Comparison of ENCODE assay signal across 11 cellular contexts in the genomic region with DNA sequence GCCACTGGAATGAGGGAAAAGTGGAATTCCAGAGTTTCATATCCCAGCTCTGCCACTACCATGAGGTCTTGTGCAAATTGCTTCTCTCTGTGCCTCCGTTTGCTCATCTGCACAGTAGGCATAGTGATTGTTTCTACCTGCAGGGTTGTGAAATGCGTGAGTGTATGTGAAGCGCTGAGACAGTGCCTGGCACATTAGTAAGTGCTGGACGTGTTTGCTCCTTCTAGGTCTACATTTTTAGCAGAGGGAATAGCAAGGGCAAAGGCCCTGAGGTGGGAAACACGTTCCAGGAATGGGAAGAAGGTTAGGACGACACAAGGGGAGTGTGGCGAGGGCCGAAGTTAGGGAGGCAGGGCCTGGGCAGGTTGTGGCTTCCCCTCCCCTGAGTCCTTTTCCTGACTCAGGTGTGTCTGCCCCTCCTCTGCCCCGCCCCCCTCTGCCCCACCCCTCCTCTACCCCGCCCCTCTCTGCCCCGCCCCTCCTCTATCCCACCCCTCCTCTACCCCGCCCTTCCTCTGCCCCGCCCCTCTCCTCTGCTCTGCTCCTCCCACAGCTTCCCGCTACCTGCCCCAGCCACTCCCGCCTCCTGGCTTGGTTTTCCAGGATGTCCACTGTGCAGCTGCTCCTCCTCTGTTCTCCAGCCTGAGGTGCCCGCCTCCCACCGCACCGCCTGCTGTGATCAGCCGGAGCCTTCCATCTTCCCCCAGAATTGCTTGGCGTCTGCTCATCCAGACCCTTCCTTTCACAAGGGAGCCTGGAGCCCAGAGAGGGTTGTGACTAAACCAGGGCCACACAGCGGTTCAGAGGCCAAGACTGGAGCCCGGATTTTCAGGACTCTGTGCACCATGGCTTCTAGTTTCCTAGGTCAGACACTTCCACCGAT. TPM values are rescaled to one million over a fixed set of nuclear protein-coding genes. Genes with fewer than 3 reads are reported as not detected.
A peak's percentile ranks its signal among the peaks of the same experiment; 100 is the strongest.
DNase-seq lines count a peak whose midpoint lies in the region; ATAC-seq, FAIRE-seq and TF ChIP-seq lines count a peak whose summit lies in the region.
"Had no signal": no experiment of that assay in that cellular context is flagged by ENCODE, and none has a peak within 500 bp of the region (broad histone marks: within the 10 kb centered on the region; RNA-seq: fewer than 3 reads in every experiment).

No MANE protein-coding gene starts in this region.

- H3K9me3 Mint-ChIP-seq in nephron (peaks cover 4% of the 10 kb centered on the region), HFFc6 (peaks cover 5% of the 10 kb centered on the region)
- no peaks in the 10 kb centered on the region for H3K9me3 Mint-ChIP-seq in activated CD8-positive, alpha-beta T cell treated with anti-CD3 and anti-CD28 coated beads for 36 hours
- H3K9me3 Mint-ChIP-seq: activated CD4-positive, alpha-beta T cell treated with anti-CD3 and anti-CD28 coated beads, Interleukin-2, amount 10 ng/mL, durations not matched to agents 7 days and 5 days had no signal

- peaks cover 11% of the 10 kb centered on the region for H3K4me1 Mint-ChIP-seq in nephron
- peaks cover 21% of the 10 kb centered on the region for H3K4me1 Mint-ChIP-seq in activated CD8-positive, alpha-beta T cell treated with anti-CD3 and anti-CD28 coated beads for 36 hours (ENCODE audit: low read depth)
- peaks cover 12% of the 10 kb centered on the region; the same call in 1 of the 2 replicates for H3K4me1 Mint-ChIP-seq in HFFc6 (ENCODE audit: low read depth)

- POLR2A ChIA-PET in activated CD8-positive, alpha-beta T cell treated with anti-CD3 and anti-CD28 coated beads for 36 hours (lab: Charles Lee): no interaction called here

- H3K27me3 ChIP-seq in bronchial epithelial cell (ENCODE audit: control insufficient read depth, insufficient read depth, low read length): no peaks in the 10 kb centered on the region

- H3K4me3 Mint-ChIP-seq in nephron (no peak overlapping the region), HFFc6 (no peak overlapping the region)
- H3K4me3 Mint-ChIP-seq in activated CD8-positive, alpha-beta T cell treated with anti-CD3 and anti-CD28 coated beads for 36 hours: no peak overlapping the region
- H3K4me3 Mint-ChIP-seq: activated CD4-positive, alpha-beta T cell treated with anti-CD3 and anti-CD28 coated beads, Interleukin-2, amount 10 ng/mL, durations not matched to agents 7 days and 5 days had no signal

- DNase-seq in ELF-1 (ENCODE audit: low read depth, low spot score) (peak; percentile 91), NCI-H2171 treated with DMSO at 0.1 percent for 48 hours (lab: John Stamatoyannopoulos, UW) (peak; percentile 71), bronchial epithelial cell (ENCODE audit: low read depth) (peak; percentile 68), HFFc6 (no peak), SW 1271 (lab: John Stamatoyannopoulos, UW) (no peak)
- no peak for DNase-seq in activated CD8-positive, alpha-beta T cell treated with anti-CD3 and anti-CD28 coated beads for 36 hours
- DNase-seq: activated CD4-positive, alpha-beta T cell treated with anti-CD3 and anti-CD28 coated beads, Interleukin-2, amount 10 ng/mL, durations not matched to agents 7 days and 5 days; DND-41 had no signal

- TF ChIP-seq CTCF in bronchial epithelial cell (IDR thresholded peaks at IDR 0.05; ENCODE audit: insufficient read depth, low read length, severe bottlenecking) (no peak), nephron (IDR thresholded peaks at IDR 0.05; ENCODE audit: unreplicated experiment in 3 of 3) (no peak), HFFc6 (IDR thresholded peaks at IDR 0.05) (no peak)
- no peak for TF ChIP-seq CTCF in activated CD8-positive, alpha-beta T cell treated with anti-CD3 and anti-CD28 coated beads for 36 hours (IDR thresholded peaks at IDR 0.05)

- H3K4me3 ChIP-seq in bronchial epithelial cell (ENCODE audit: low read depth, low read length): no peak overlapping the region

- no peaks in the 10 kb centered on the region for H3K36me3 ChIP-seq in bronchial epithelial cell (ENCODE audit: control insufficient read depth, insufficient read depth, low read length)

- H3K36me3 Mint-ChIP-seq in nephron (ENCODE audit: low read depth) (no peaks in the 10 kb centered on the region), HFFc6 (ENCODE audit: low read depth) (peaks cover 5% of the 10 kb centered on the region; the same call in 1 of the 2 replicates)
- no peaks in the 10 kb centered on the region for H3K36me3 Mint-ChIP-seq in activated CD8-positive, alpha-beta T cell treated with anti-CD3 and anti-CD28 coated beads for 36 hours (ENCODE audit: low read depth)

- FAIRE-seq in bronchial epithelial cell (lab: Jason Lieb, UNC): no peak
- FAIRE-seq: HTR-8/SVneo had no signal

- intact Hi-C loops in activated CD8-positive, alpha-beta T cell treated with anti-CD3 and anti-CD28 coated beads for 36 hours (cut with micrococcal nuclease): no loop called here

- CTCF ChIA-PET in activated CD8-positive, alpha-beta T cell treated with anti-CD3 and anti-CD28 coated beads for 36 hours (lab: Charles Lee): no interaction called here

- H3K27me3 Mint-ChIP-seq in nephron (ENCODE audit: low read depth) (peaks cover 6% of the 10 kb centered on the region), HFFc6 (ENCODE audit: insufficient read depth) (peaks cover 6% of the 10 kb centered on the region)
- H3K27me3 Mint-ChIP-seq in activated CD8-positive, alpha-beta T cell treated with anti-CD3 and anti-CD28 coated beads for 36 hours: no peaks in the 10 kb centered on the region

- ATAC-seq in activated CD8-positive, alpha-beta T cell treated with anti-CD3 and anti-CD28 coated beads for 36 hours: no peak
- ATAC-seq in HG02870 (IDR thresholded peaks at IDR 0.05; ENCODE audit: unreplicated experiment): no peak

- H3K27ac Mint-ChIP-seq in nephron: peak overlapping the region in 2 of 3 experiments; percentile 16 to 34
- no peak overlapping the region for H3K27ac Mint-ChIP-seq in activated CD8-positive, alpha-beta T cell treated with anti-CD3 and anti-CD28 coated beads for 36 hours
- H3K27ac Mint-ChIP-seq in HFFc6: no peak overlapping the region
- H3K27ac Mint-ChIP-seq: activated CD4-positive, alpha-beta T cell treated with anti-CD3 and anti-CD28 coated beads, Interleukin-2, amount 10 ng/mL, durations not matched to agents 7 days and 5 days had no signal

RNA-seq across cellular contexts. Expression of gene SMAD6, which starts 31.1 kb away (rescaled TPM):
- 0.79 TPM in 1 of 2 replicates, not detected in the other for total RNA-seq in bronchial epithelial cell
- total RNA-seq in activated CD8-positive, alpha-beta T cell treated with anti-CD3 and anti-CD28 coated beads for 36 hours: under 1 TPM; 0.25 to 0.41 TPM
- 10 to 100 TPM; 10.2 to 18.1 (median 16.4) TPM for total RNA-seq in HFFc6 (2021; fragmentation: NEBNext Ultra II Directional; extraction: Animal tissue kit (Norgen Biotek cat#: 25700))

Comparison
In these comparisons a context has a peak if more than half of its experiments do, and no peak if none do; other contexts are left out.
1. DNase-seq: peak in ELF-1 (single experiment), NCI-H2171 treated with DMSO at 0.1 percent for 48 hours (single experiment) and bronchial epithelial cell (single experiment); none in activated CD8-positive, alpha-beta T cell treated with anti-CD3 and anti-CD28 coated beads for 36 hours (single experiment), HFFc6 (single experiment) and SW 1271 (0 of 2).
2. H3K27ac Mint-ChIP-seq: peak in nephron (2 of 3); none in activated CD8-positive, alpha-beta T cell treated with anti-CD3 and anti-CD28 coated beads for 36 hours (single experiment) and HFFc6 (single experiment).